3 cellular contexts compared by ENCODE assay signal in genomic region chr1:222704260-222704659, GRCh38.
TF ChIP-seq lines count a peak whose summit lies in the region.

No MANE protein-coding gene starts in this region.

TF ChIP-seq in SK-N-SH treated with all-trans-retinoic acid at 6 μM for 48 hours, 23 proteins besides CTCF, POLR2A, EP300 and RAD21 (continued from another document):
- TF ChIP-seq, protein P1, sequence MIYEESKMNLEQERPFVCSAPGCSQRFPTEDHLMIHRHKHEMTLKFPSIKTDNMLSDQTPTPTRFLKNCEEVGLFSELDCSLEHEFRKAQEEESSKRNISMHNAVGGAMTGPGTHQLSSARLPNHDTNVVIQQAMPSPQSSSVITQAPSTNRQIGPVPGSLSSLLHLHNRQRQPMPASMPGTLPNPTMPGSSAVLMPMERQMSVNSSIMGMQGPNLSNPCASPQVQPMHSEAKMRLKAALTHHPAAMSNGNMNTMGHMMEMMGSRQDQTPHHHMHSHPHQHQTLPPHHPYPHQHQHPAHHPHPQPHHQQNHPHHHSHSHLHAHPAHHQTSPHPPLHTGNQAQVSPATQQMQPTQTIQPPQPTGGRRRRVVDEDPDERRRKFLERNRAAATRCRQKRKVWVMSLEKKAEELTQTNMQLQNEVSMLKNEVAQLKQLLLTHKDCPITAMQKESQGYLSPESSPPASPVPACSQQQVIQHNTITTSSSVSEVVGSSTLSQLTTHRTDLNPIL (CRISPR knock-in tag; IDR thresholded peaks at IDR 0.05; ENCODE audit: low read depth), result no peak
TF ChIP-seq in SK-N-SH treated with all-trans-retinoic acid at 6 μM for 48 hours: peak in this region for 1.

TF ChIP-seq in SK-N-SH, 30 proteins besides CTCF, POLR2A, EP300 and RAD21 (continued from another document):
- TF ChIP-seq REST (IDR thresholded peaks at IDR 0.05; ENCODE audit: low read depth, low read length) (no peak), TCF12 (IDR thresholded peaks at IDR 0.05) (no peak), JUND (IDR thresholded peaks at IDR 0.05) (no peak), NRF1 (IDR thresholded peaks at IDR 0.05; ENCODE audit: low read depth, low read length) (no peak), CHD2 (IDR thresholded peaks at IDR 0.05; ENCODE audit: low read length, partially characterized antibody) (no peak), TEAD4 (IDR thresholded peaks at IDR 0.05; ENCODE audit: borderline replicate concordance, insufficient read depth) (no peak), EZH2phosphoT487 (IDR thresholded peaks at IDR 0.05; ENCODE audit: borderline replicate concordance, low read depth) (no peak), YY1 (IDR thresholded peaks at IDR 0.05; ENCODE audit: low read depth) (no peak)

TF ChIP-seq in A549, 52 proteins besides CTCF, POLR2A, EP300 and RAD21 (continued from another document):
- TF ChIP-seq E2F6 (IDR thresholded peaks at IDR 0.05; ENCODE audit: borderline replicate concordance, low read depth) (no peak), CBX8 (IDR thresholded peaks at IDR 0.05) (no peak), RCOR1 (IDR thresholded peaks at IDR 0.05; ENCODE audit: low read depth, low read length) (no peak), MAX (IDR thresholded peaks at IDR 0.05) (no peak), ZC3H11A (IDR thresholded peaks at IDR 0.05) (no peak)
